16 cellular contexts compared by ENCODE assay signal in genomic region chr10:29746080-29746797, GRCh38.
DNase-seq lines count a peak whose midpoint lies in the region; ATAC-seq and TF ChIP-seq lines count a peak whose summit lies in the region.
"Had no signal": no experiment of that assay in that cellular context is flagged by ENCODE, and none has a peak within 500 bp of the region (broad histone marks: within the 10 kb centered on the region; RNA-seq: fewer than 3 reads in every experiment).

No MANE protein-coding gene starts in this region.

- H3K27me3 Mint-ChIP-seq in WTC11 (ENCODE audit: low read depth): no peaks in the 10 kb centered on the region
- H3K27me3 Mint-ChIP-seq: activated naive CD8-positive, alpha-beta T cell treated with anti-CD3 and anti-CD28 coated beads, Interleukin-2, amount 50 U/mL, for 24 hours had no signal

- H3K9me3 Mint-ChIP-seq in WTC11: no peaks in the 10 kb centered on the region
- H3K9me3 Mint-ChIP-seq: activated naive CD8-positive, alpha-beta T cell treated with anti-CD3 and anti-CD28 coated beads, Interleukin-2, amount 50 U/mL, for 24 hours had no signal

- TF ChIP-seq CTCF in WERI-Rb-1 (IDR thresholded peaks at IDR 0.05; ENCODE audit: low read depth, low read length) (no peak), foreskin fibroblast (IDR thresholded peaks at IDR 0.05; ENCODE audit: low read depth, low read length) (no peak), esophagus squamous epithelium (IDR thresholded peaks at IDR 0.05) (no peak), WTC11 (IDR thresholded peaks at IDR 0.05) (no peak)

- POLR2A ChIA-PET in WTC11 (lab: Charles Lee): interaction anchor here (0.7 kb wide), 1 partner anchor 69 kb away, joined by 3 read pairs; no protein-coding TSS in a partner anchor

- CTCF ChIA-PET in WTC11 (lab: Charles Lee): interaction anchor here (0.7 to 0.8 kb wide), 2 partner anchors 10 to 199 kb away, joined by 3 to 4 read pairs; no protein-coding TSS in a partner anchor

- H3K27ac Mint-ChIP-seq in WTC11: no peak overlapping the region
- H3K27ac Mint-ChIP-seq: activated naive CD8-positive, alpha-beta T cell treated with anti-CD3 and anti-CD28 coated beads, Interleukin-2, amount 50 U/mL, for 24 hours; B cell had no signal

- H3K4me3 ChIP-seq in WERI-Rb-1 (ENCODE audit: low read depth, low read length): no peak overlapping the region
- no peak overlapping the region for H3K4me3 ChIP-seq in foreskin fibroblast (ENCODE audit: low read depth in 1 of 2, low read length in 2 of 2)
- no peak overlapping the region for H3K4me3 ChIP-seq in esophagus squamous epithelium
- H3K4me3 ChIP-seq: ovary had no signal

- H3K4me3 Mint-ChIP-seq in WTC11: no peak overlapping the region
- H3K4me3 Mint-ChIP-seq: activated naive CD8-positive, alpha-beta T cell treated with anti-CD3 and anti-CD28 coated beads, Interleukin-2, amount 50 U/mL, for 24 hours; B cell had no signal

- TF ChIP-seq POLR2A in esophagus squamous epithelium (IDR thresholded peaks at IDR 0.05): no peak

- H3K27me3 ChIP-seq in WERI-Rb-1 (ENCODE audit: insufficient read depth, low read depth, severe bottlenecking): no peaks in the 10 kb centered on the region
- no peaks in the 10 kb centered on the region for H3K27me3 ChIP-seq in esophagus squamous epithelium
- H3K27me3 ChIP-seq: ovary had no signal

- H3K27ac ChIP-seq in WERI-Rb-1 (no peak overlapping the region), esophagus squamous epithelium (peak overlapping the region in 2 of 4 donors; percentile 30 to 34)
- H3K27ac ChIP-seq: ovary had no signal

- no peaks in the 10 kb centered on the region for H3K36me3 Mint-ChIP-seq in WTC11

- WGBS in esophagus squamous epithelium, 2 donors: 56 to 62% methylated on average over 5 of the region's 5 CpGs

- H3K36me3 ChIP-seq in WERI-Rb-1 (no peaks in the 10 kb centered on the region), esophagus squamous epithelium (no peaks in the 10 kb centered on the region)
- H3K36me3 ChIP-seq: ovary had no signal

- H3K4me1 ChIP-seq in esophagus squamous epithelium: peaks cover 0 to 11% (median 5%) of the 10 kb centered on the region in 3 donors

- ATAC-seq in sciatic nerve: peak; percentile 48
- ATAC-seq in HG03378 (IDR thresholded peaks at IDR 0.05; ENCODE audit: unreplicated experiment): no peak
- no peak for ATAC-seq in WTC11
- ATAC-seq: activated naive CD8-positive, alpha-beta T cell treated with anti-CD3 and anti-CD28 coated beads, Interleukin-2, amount 50 U/mL, for 24 hours had no signal

- peak; percentile 65 for DNase-seq in EH (ENCODE audit: low read depth)
- peak; percentile 41 for DNase-seq in WERI-Rb-1
- DNase-seq in foreskin fibroblast: peak; percentile 87 to 88
- no peak for DNase-seq in sciatic nerve (ENCODE audit: low spot score)
- no peak for DNase-seq in esophagus squamous epithelium (lab: John Stamatoyannopoulos, UW)
- no peak for DNase-seq in middle frontal gyrus (ENCODE audit: extremely low spot score, low spot score)
- DNase-seq in WTC11 (ENCODE audit: low spot score): no peak
- DNase-seq: activated CD4-positive, alpha-beta T cell treated with anti-CD3 and anti-CD28 coated beads for 1 hour; activated naive CD8-positive, alpha-beta T cell treated with anti-CD3 and anti-CD28 coated beads, Interleukin-2, amount 50 U/mL, for 24 hours; effector CD8-positive, alpha-beta T cell; hippocampal formation; mammary epithelial cell; ovary; stimulated activated CD4-positive, alpha-beta T cell treated with anti-CD3 and anti-CD28 coated beads, Interleukin-2, amount 100 ng/mL, for 24 hours had no signal

- H3K9me3 ChIP-seq in WERI-Rb-1 (ENCODE audit: severe bottlenecking): no peaks in the 10 kb centered on the region
- H3K9me3 ChIP-seq in esophagus squamous epithelium: no peaks in the 10 kb centered on the region
- H3K9me3 ChIP-seq: ovary had no signal

- H3K4me1 Mint-ChIP-seq in WTC11: peaks cover 4% of the 10 kb centered on the region
- H3K4me1 Mint-ChIP-seq: activated naive CD8-positive, alpha-beta T cell treated with anti-CD3 and anti-CD28 coated beads, Interleukin-2, amount 50 U/mL, for 24 hours; B cell had no signal

- intact Hi-C loops in sciatic nerve (cut with DNase I): no loop called here
- intact Hi-C loops in esophagus squamous epithelium (cut with DNase I): no loop called here

TF ChIP-seq in WTC11, 78 proteins besides CTCF, POLR2A, EP300 and RAD21 (continues in another document):
- TF ChIP-seq MXD4 (CRISPR knock-in tag; IDR thresholded peaks at IDR 0.05; ENCODE audit: borderline replicate concordance): no peak
- no peak for TF ChIP-seq E2F4 (CRISPR knock-in tag; IDR thresholded peaks at IDR 0.05; ENCODE audit: borderline replicate concordance, low read depth)
- TF ChIP-seq HMGA2 (CRISPR knock-in tag; IDR thresholded peaks at IDR 0.05): no peak
- no peak for TF ChIP-seq TEAD4 (CRISPR knock-in tag; IDR thresholded peaks at IDR 0.05)
- no peak for TF ChIP-seq ERG (CRISPR knock-in tag; IDR thresholded peaks at IDR 0.05)
- no peak for TF ChIP-seq ELF4 (CRISPR knock-in tag; IDR thresholded peaks at IDR 0.05; ENCODE audit: low read depth)
- TF ChIP-seq AR (CRISPR knock-in tag; IDR thresholded peaks at IDR 0.05): no peak
- no peak for TF ChIP-seq NFE2L1 (CRISPR knock-in tag; IDR thresholded peaks at IDR 0.05)
- no peak for TF ChIP-seq PRDM15 (CRISPR knock-in tag; IDR thresholded peaks at IDR 0.05)
- no peak for TF ChIP-seq GRHL2 (CRISPR knock-in tag; IDR thresholded peaks at IDR 0.05; ENCODE audit: insufficient replicate concordance, severe bottlenecking)
- TF ChIP-seq FOXK1 (CRISPR knock-in tag; IDR thresholded peaks at IDR 0.05): no peak
- no peak for TF ChIP-seq ATF1 (CRISPR knock-in tag; IDR thresholded peaks at IDR 0.05)
- TF ChIP-seq EMX1 (CRISPR knock-in tag; IDR thresholded peaks at IDR 0.05): no peak

Comparison
In these comparisons a context has a peak if more than half of its experiments do, and no peak if none do; other contexts are left out.
1. DNase-seq: peak in EH (single experiment), WERI-Rb-1 (single experiment) and foreskin fibroblast (2 of 2); none in sciatic nerve (single experiment), esophagus squamous epithelium (single experiment), middle frontal gyrus (single experiment) and WTC11 (single experiment).